Comparison of ENCODE assay signal across 8 cellular contexts in the genomic region with DNA sequence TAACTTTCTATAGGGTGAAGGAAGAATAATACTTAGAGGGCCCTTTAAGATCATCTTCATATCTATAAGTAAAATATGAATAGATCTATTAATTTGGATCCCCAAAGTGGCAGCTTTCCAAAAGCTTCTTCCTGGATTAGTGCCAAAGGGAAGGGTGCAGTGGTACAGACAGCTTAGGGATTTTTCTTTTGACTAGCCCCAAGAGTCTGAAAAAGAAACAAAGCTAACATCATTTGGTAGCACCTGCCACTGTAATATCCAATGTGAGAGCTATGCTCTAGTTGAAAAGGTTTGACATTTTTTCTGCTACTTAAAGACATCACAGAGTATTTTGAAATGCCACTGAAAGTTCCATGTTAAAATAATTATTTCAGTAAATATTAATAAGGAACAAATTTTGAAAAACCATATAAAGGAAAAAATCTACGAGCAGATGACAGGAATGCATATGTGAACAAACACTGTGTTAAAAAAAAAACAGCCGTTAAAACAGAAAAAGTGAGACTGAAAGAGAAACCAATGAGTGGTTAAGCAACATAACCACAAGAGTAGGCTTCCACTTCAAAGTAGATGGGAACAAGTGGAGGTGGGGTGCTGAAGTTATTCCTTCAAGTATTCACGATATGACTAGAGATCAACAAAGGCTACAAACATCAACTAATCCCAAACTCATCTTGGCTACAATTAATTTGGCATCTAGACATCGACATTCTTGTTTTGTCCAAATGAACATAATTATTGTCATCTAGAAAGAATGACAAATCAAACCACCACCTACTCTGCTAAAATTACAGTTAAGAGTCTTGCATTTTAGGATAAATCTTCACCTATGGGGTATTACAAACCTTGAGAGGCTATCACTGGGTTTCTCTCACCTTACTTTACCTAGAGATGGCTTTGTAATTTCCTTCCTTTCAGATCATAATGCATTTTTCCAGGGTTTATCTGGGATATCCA.
DNase-seq lines count a peak whose midpoint lies in the region; ATAC-seq and TF ChIP-seq lines count a peak whose summit lies in the region.

No MANE protein-coding gene starts in this region.

- peak; percentile 20 for DNase-seq in DMS79 treated with DMSO at 0.1 percent for 48 hours (lab: John Stamatoyannopoulos, UW)
- DNase-seq in activated T-helper 1 cell treated with anti-CD3 and anti-CD28 coated beads, Interleukin-12 subunit alpha, Interleukin-12 subunit beta, Interleukin-2, Interleukin-4 antibody, amounts not matched to agents 30 ng/mL and 10 ng/mL and 1 ng/mL, durations not matched to agents 14 hours and 24 hours and 36 hours (ENCODE audit: low spot score) = peak; percentile 43
- DNase-seq in ascending aorta (ENCODE audit: low spot score in 2 of 2) = no peak
- DNase-seq in NCI-H2227 (lab: John Stamatoyannopoulos, UW; ENCODE audit: unreplicated experiment) = no peak
- no peak for DNase-seq in pons (ENCODE audit: low spot score)
- no peak for DNase-seq in A172 (ENCODE audit: low spot score)

- H3K27ac Mint-ChIP-seq in activated T-helper 1 cell treated with anti-CD3 and anti-CD28 coated beads, Interleukin-12 subunit alpha, Interleukin-12 subunit beta, Interleukin-2, Interleukin-4 antibody, amounts not matched to agents 30 ng/mL and 10 ng/mL and 1 ng/mL, durations not matched to agents 14 hours and 24 hours and 36 hours = peak overlapping the region; percentile 79

- peaks cover 16% of the 10 kb centered on the region for H3K9me3 Mint-ChIP-seq in activated T-helper 1 cell treated with anti-CD3 and anti-CD28 coated beads, Interleukin-12 subunit alpha, Interleukin-12 subunit beta, Interleukin-2, Interleukin-4 antibody, amounts not matched to agents 30 ng/mL and 10 ng/mL and 1 ng/mL, durations not matched to agents 14 hours and 24 hours and 36 hours

- H3K27ac ChIP-seq in ascending aorta = no peak overlapping the region

- H3K4me1 Mint-ChIP-seq in activated T-helper 1 cell treated with anti-CD3 and anti-CD28 coated beads, Interleukin-12 subunit alpha, Interleukin-12 subunit beta, Interleukin-2, Interleukin-4 antibody, amounts not matched to agents 30 ng/mL and 10 ng/mL and 1 ng/mL, durations not matched to agents 14 hours and 24 hours and 36 hours (ENCODE audit: low read depth) = peaks cover 42% of the 10 kb centered on the region

- no peaks in the 10 kb centered on the region for H3K27me3 ChIP-seq in ascending aorta

- intact Hi-C loops in activated T-helper 1 cell treated with anti-CD3 and anti-CD28 coated beads, Interleukin-12 subunit alpha, Interleukin-12 subunit beta, Interleukin-2, Interleukin-4 antibody, amounts not matched to agents 30 ng/mL and 10 ng/mL and 1 ng/mL, durations not matched to agents 14 hours and 24 hours and 36 hours (cut with micrococcal nuclease) = loop anchor here (1.0 to 5.0 kb wide), 8 partner anchors 55 to 626 kb away; a partner anchor contains a TSS
- intact Hi-C loops in ascending aorta (cut with DNase I) = no loop called here

- no peaks in the 10 kb centered on the region for H3K4me1 ChIP-seq in ascending aorta

- no peaks in the 10 kb centered on the region for H3K27me3 Mint-ChIP-seq in activated T-helper 1 cell treated with anti-CD3 and anti-CD28 coated beads, Interleukin-12 subunit alpha, Interleukin-12 subunit beta, Interleukin-2, Interleukin-4 antibody, amounts not matched to agents 30 ng/mL and 10 ng/mL and 1 ng/mL, durations not matched to agents 14 hours and 24 hours and 36 hours (ENCODE audit: insufficient read depth)

- H3K4me3 ChIP-seq in ascending aorta = no peak overlapping the region

- peaks cover 37% of the 10 kb centered on the region for H3K36me3 Mint-ChIP-seq in activated T-helper 1 cell treated with anti-CD3 and anti-CD28 coated beads, Interleukin-12 subunit alpha, Interleukin-12 subunit beta, Interleukin-2, Interleukin-4 antibody, amounts not matched to agents 30 ng/mL and 10 ng/mL and 1 ng/mL, durations not matched to agents 14 hours and 24 hours and 36 hours (ENCODE audit: low read depth)

- TF ChIP-seq CTCF in ascending aorta (IDR thresholded peaks at IDR 0.05) = no peak

- peaks cover 0 to 3% of the 10 kb centered on the region in 2 donors for H3K9me3 ChIP-seq in ascending aorta

- peaks cover 61 to 86% of the 10 kb centered on the region in 2 donors for H3K36me3 ChIP-seq in ascending aorta

- ATAC-seq in GM19372 (IDR thresholded peaks at IDR 0.05; ENCODE audit: low read depth, unreplicated experiment) = peak; percentile 86
- peak; percentile 92 for ATAC-seq in HG03175 (IDR thresholded peaks at IDR 0.05; ENCODE audit: unreplicated experiment)

- H3K4me3 Mint-ChIP-seq in activated T-helper 1 cell treated with anti-CD3 and anti-CD28 coated beads, Interleukin-12 subunit alpha, Interleukin-12 subunit beta, Interleukin-2, Interleukin-4 antibody, amounts not matched to agents 30 ng/mL and 10 ng/mL and 1 ng/mL, durations not matched to agents 14 hours and 24 hours and 36 hours = peak overlapping the region; percentile 50

Comparison
In these comparisons a context has a peak if more than half of its experiments do, and no peak if none do; other contexts are left out.
1. DNase-seq: peak in DMS79 treated with DMSO at 0.1 percent for 48 hours (single experiment) and activated T-helper 1 cell treated with anti-CD3 and anti-CD28 coated beads, Interleukin-12 subunit alpha, Interleukin-12 subunit beta, Interleukin-2, Interleukin-4 antibody, amounts not matched to agents 30 ng/mL and 10 ng/mL and 1 ng/mL, durations not matched to agents 14 hours and 24 hours and 36 hours (single experiment); none in ascending aorta (0 of 2), NCI-H2227 (single experiment), pons (single experiment) and A172 (single experiment).